1 cellular context compared by ENCODE assay signal in genomic region chr16:23901178-23902131, GRCh38.
TF ChIP-seq lines count a peak whose summit lies in the region.

No MANE protein-coding gene starts in this region.

TF ChIP-seq in K562, 482 proteins besides CTCF, POLR2A, EP300 and RAD21 (continued from another document):
- TF ChIP-seq ZBTB7A (IDR thresholded peaks at IDR 0.05; ENCODE audit: borderline replicate concordance, control insufficient read depth, low read depth, low read length) (no peak; the same call in 1 of the 2 replicates), ATF1 (CRISPR knock-in tag; IDR thresholded peaks at IDR 0.05) (no peak), ATF1 (tag; IDR thresholded peaks at IDR 0.05) (peak; percentile 73), ZNF253 (CRISPR knock-in tag; conservative IDR thresholded peaks at IDR 0.05) (no peak), SETDB1 (IDR thresholded peaks at IDR 0.05; ENCODE audit: low read length) (no peak), IRF2 (CRISPR knock-in tag; IDR thresholded peaks at IDR 0.05) (no peak), PTRF (tag; IDR thresholded peaks at IDR 0.05) (no peak), MEF2A (IDR thresholded peaks at IDR 0.05; ENCODE audit: control insufficient read depth, low read depth, low read length) (peak; percentile 74), SFPQ (IDR thresholded peaks at IDR 0.05; ENCODE audit: low read depth, low read length) (no peak), ATF3 (IDR thresholded peaks at IDR 0.05) (0 out of 2 replicates have a peak, but pooled peaks have one; percentile 41), ATF3 (CRISPR knock-in tag; conservative IDR thresholded peaks at IDR 0.05) (no peak), DLX4 (CRISPR knock-in tag; IDR thresholded peaks at IDR 0.05) (no peak), CTCFL (IDR thresholded peaks at IDR 0.05; ENCODE audit: borderline replicate concordance, insufficient read depth, low read depth, low read length, poor library complexity, severe bottlenecking) (no peak), SIRT6 (IDR thresholded peaks at IDR 0.05; ENCODE audit: low read depth, low read length) (no peak), CBX5 (IDR thresholded peaks at IDR 0.05; ENCODE audit: borderline replicate concordance, low read depth) (no peak), BDP1 (IDR thresholded peaks at IDR 0.05; ENCODE audit: insufficient read depth, insufficient read length) (no peak), ZNF143 (CRISPR knock-in tag; IDR thresholded peaks at IDR 0.05) (no peak), NFIX (CRISPR knock-in tag; IDR thresholded peaks at IDR 0.05; ENCODE audit: low read depth) (no peak), SAP30 (IDR thresholded peaks at IDR 0.05; ENCODE audit: borderline replicate concordance, insufficient read depth, low read depth, low read length, poor library complexity, severe bottlenecking) (no peak), PBX2 (CRISPR knock-in tag; IDR thresholded peaks at IDR 0.05; ENCODE audit: low read depth) (no peak), PBX2 (tag; conservative IDR thresholded peaks at IDR 0.05; ENCODE audit: low read depth) (peak; percentile 48; the same call in 1 of the 2 replicates), ETV1 (tag; conservative IDR thresholded peaks at IDR 0.05; ENCODE audit: low read depth) (peak; percentile 100), KLF16 (IDR thresholded peaks at IDR 0.05) (peak; percentile 95), ZNF165 (CRISPR knock-in tag; IDR thresholded peaks at IDR 0.05; ENCODE audit: borderline replicate concordance) (no peak), KAT7 (CRISPR knock-in tag; IDR thresholded peaks at IDR 0.05; ENCODE audit: borderline replicate concordance) (no peak), FIP1L1 (IDR thresholded peaks at IDR 0.05; ENCODE audit: low read depth, low read length, poor library complexity, severe bottlenecking) (no peak), POLR3A (IDR thresholded peaks at IDR 0.05; ENCODE audit: borderline replicate concordance, extremely low read depth, insufficient read depth, insufficient read length) (no peak), SMARCE1 (IDR thresholded peaks at IDR 0.05) (peak; percentile 98), ZNF124 (CRISPR knock-in tag; IDR thresholded peaks at IDR 0.05) (no peak), GTF3C2 (IDR thresholded peaks at IDR 0.05; ENCODE audit: borderline replicate concordance, extremely low read depth, insufficient read length) (no peak), SRSF1 (IDR thresholded peaks at IDR 0.05; ENCODE audit: low read depth, low read length) (no peak), C11orf30 (IDR thresholded peaks at IDR 0.05; ENCODE audit: low read depth) (no peak), SMAD3 (CRISPR knock-in tag; conservative IDR thresholded peaks at IDR 0.05) (peak; percentile 60; the same call in 1 of the 2 replicates), PREB (CRISPR knock-in tag; IDR thresholded peaks at IDR 0.05) (no peak), NR3C1 (CRISPR knock-in tag; IDR thresholded peaks at IDR 0.05) (no peak), ZNF12 (CRISPR knock-in tag; IDR thresholded peaks at IDR 0.05) (no peak), HDAC1 (IDR thresholded peaks at IDR 0.05) (peak in 1 of 2 experiments; percentile 95; a peak in 2 of 4 replicates), NFATC3 (IDR thresholded peaks at IDR 0.05) (0 out of 2 replicates have a peak, but pooled peaks have one; percentile 27), ZNF561 (CRISPR knock-in tag; conservative IDR thresholded peaks at IDR 0.05) (no peak), CHD2 (IDR thresholded peaks at IDR 0.05; ENCODE audit: low read depth, low read length) (no peak; the same call in 1 of the 2 replicates), MYC (IDR thresholded peaks at IDR 0.05; ENCODE audit: low read depth, low read length) (peak; percentile 76), MYC (CRISPR knock-in tag; IDR thresholded peaks at IDR 0.05; ENCODE audit: borderline replicate concordance, low read depth) (no peak), U2AF1 (optimal IDR thresholded peaks at IDR 0.05; ENCODE audit: low read depth, low read length) (no peak), GABPB1 (CRISPR knock-in tag; IDR thresholded peaks at IDR 0.05) (peak; percentile 63), RFX1 (IDR thresholded peaks at IDR 0.05) (no peak)
